ENCODE assay signal across 8 cellular contexts in genomic region chr6:42819803-42820508, GRCh38. TPM values are rescaled to one million over a fixed set of nuclear protein-coding genes. Genes with fewer than 3 reads are reported as not detected.
DNase-seq lines count a peak whose midpoint lies in the region; ATAC-seq, FAIRE-seq and TF ChIP-seq lines count a peak whose summit lies in the region.

No MANE protein-coding gene starts in this region.

- H3K27ac Mint-ChIP-seq in GM23338, result no peak overlapping the region

- H3K36me3 ChIP-seq in GM23338 (ENCODE audit: insufficient read depth) (peaks cover 10% of the 10 kb centered on the region), WERI-Rb-1 (peaks cover 23% of the 10 kb centered on the region), vagina (peaks cover 0 to 21% of the 10 kb centered on the region in 2 donors)

- H3K27me3 ChIP-seq in GM23338 (ENCODE audit: insufficient read depth) (no peaks in the 10 kb centered on the region), WERI-Rb-1 (ENCODE audit: insufficient read depth, low read depth, severe bottlenecking) (no peaks in the 10 kb centered on the region), vagina (no peaks in the 10 kb centered on the region)

- no peak for FAIRE-seq in A549 (lab: Jason Lieb, UNC)

- no peak overlapping the region; the same call in 2 of the 3 replicates for H3K4me3 Mint-ChIP-seq in GM23338

- 0 out of 2 replicates have a peak, but pooled peaks cover 4% of the 10 kb centered on the region for H4K20me1 ChIP-seq in GM23338 (replicated peaks; ENCODE audit: insufficient read depth)

- H3K4me3 ChIP-seq in A549 (no peak overlapping the region), GM23338 (no peak overlapping the region), WERI-Rb-1 (ENCODE audit: low read depth, low read length) (no peak overlapping the region), vagina (peak overlapping the region in 1 of 2 donors; percentile 41)

- H3K4me1 ChIP-seq in A549 (no peaks in the 10 kb centered on the region), GM23338 (ENCODE audit: insufficient read depth) (peaks cover 27% of the 10 kb centered on the region), vagina (peaks cover 17% of the 10 kb centered on the region)

- TF ChIP-seq POLR2A in A549 (IDR thresholded peaks at IDR 0.05; ENCODE audit: low read length), result no peak
- TF ChIP-seq POLR2A in vagina (IDR thresholded peaks at IDR 0.05), result no peak

- no peak for TF ChIP-seq RAD21 in A549 (conservative IDR thresholded peaks at IDR 0.05 in 1 of 2, IDR thresholded peaks at IDR 0.05 in 1 of 2)

- H3K9me3 ChIP-seq in A549 (no peaks in the 10 kb centered on the region), WERI-Rb-1 (ENCODE audit: severe bottlenecking) (no peaks in the 10 kb centered on the region), vagina (no peaks in the 10 kb centered on the region)

- TF ChIP-seq EP300 in A549 (IDR thresholded peaks at IDR 0.05), result no peak

- no peaks in the 10 kb centered on the region for H3K9me2 ChIP-seq in GM23338 (ENCODE audit: insufficient read depth)

- POLR2A ChIA-PET in A549 (lab: Yijun Ruan, JAX), result no interaction called here

- H3K4me1 Mint-ChIP-seq in GM23338, result peaks cover 31% of the 10 kb centered on the region

- no peak overlapping the region for H2AFZ ChIP-seq in GM23338

- ATAC-seq in A549 (peak; percentile 66 to 74; a peak in 3 of 6 replicates), GM23338 (peak; percentile 86), left lobe of liver (peak; percentile 79)

- WGBS in A549 (ENCODE audit: missing lambda C conversion rate), result 92% methylated on average over 3 of the region's 3 CpGs

- H3F3A ChIP-seq in GM23338 (replicated peaks; ENCODE audit: low read depth), result no peaks in the 10 kb centered on the region

- H3K27me3 Mint-ChIP-seq in GM23338 (ENCODE audit: insufficient read depth, low read depth, poor library complexity), result no peaks in the 10 kb centered on the region

- H3K27ac ChIP-seq in A549, result no peak overlapping the region
- H3K27ac ChIP-seq in GM23338 (ENCODE audit: low read depth), result peak overlapping the region; percentile 66; the same call in 1 of the 2 replicates
- H3K27ac ChIP-seq in WERI-Rb-1, result no peak overlapping the region
- peak overlapping the region; percentile 76 for H3K27ac ChIP-seq in vagina

- no peaks in the 10 kb centered on the region for H3K9me3 Mint-ChIP-seq in GM23338

- DNase-seq in A549 (ENCODE audit: low read depth in 1 of 2, low spot score in 1 of 2) (peak; percentile 9 to 37), GM23338 (ENCODE audit: low spot score) (peak; percentile 61), WERI-Rb-1 (no peak), left lobe of liver (ENCODE audit: low spot score) (no peak), vagina (ENCODE audit: extremely low spot score in 2 of 2) (no peak), RPMI8226 (no peak), NCI-H2227 treated with DMSO at 0.1 percent for 48 hours (lab: John Stamatoyannopoulos, UW) (no peak), mucosa of gallbladder (ENCODE audit: low spot score) (no peak)

- intact Hi-C loops in vagina (cut with DNase I), result loop anchor here (10.0 kb wide), 1 partner anchor 55 kb away; no protein-coding TSS in a partner anchor

- H3K79me2 ChIP-seq in GM23338 (replicated peaks; ENCODE audit: insufficient read depth), result no peaks in the 10 kb centered on the region

- TF ChIP-seq CTCF in A549 (IDR thresholded peaks at IDR 0.05) (no peak), GM23338 (conservative IDR thresholded peaks at IDR 0.05; ENCODE audit: low read depth in 2 of 2) (peak in 1 of 2 experiments; percentile 54; a peak in 3 of 4 replicates), WERI-Rb-1 (IDR thresholded peaks at IDR 0.05; ENCODE audit: low read depth, low read length) (peak; percentile 29; the same call in 1 of the 2 replicates), vagina (IDR thresholded peaks at IDR 0.05) (no peak)

- H3K4me2 ChIP-seq in A549 (no peak overlapping the region), GM23338 (0 out of 2 replicates have a peak overlapping the region, but pooled peaks have one; percentile 11)

- CTCF ChIA-PET in A549 (lab: Yijun Ruan, JAX), result interaction anchor here (0.5 kb wide), 2 partner anchors 48 to 407 kb away, joined by 3 to 4 read pairs; no protein-coding TSS in a partner anchor

- H3K36me3 Mint-ChIP-seq in GM23338 (ENCODE audit: low read depth), result peaks cover 5% of the 10 kb centered on the region; the same call in 2 of the 3 replicates

TF ChIP-seq in A549, 52 proteins besides CTCF, POLR2A, EP300 and RAD21:
- no peak for TF ChIP-seq JUNB (IDR thresholded peaks at IDR 0.05)
- no peak for TF ChIP-seq POLR2AphosphoS2 (conservative IDR thresholded peaks at IDR 0.05; ENCODE audit: low read length)

TF ChIP-seq in GM23338, 12 proteins besides CTCF, POLR2A, EP300 and RAD21:
- no peak for TF ChIP-seq ZNF114 (CRISPR knock-in tag; IDR thresholded peaks at IDR 0.05)
- TF ChIP-seq ETS1 (IDR thresholded peaks at IDR 0.05), result no peak
- no peak for TF ChIP-seq NANOG (IDR thresholded peaks at IDR 0.05; ENCODE audit: borderline replicate concordance)

RNA-seq across cellular contexts. Expression of gene BICRAL, which starts 38.1 kb away (rescaled TPM):
- polyA plus RNA-seq in A549 (2011; rRNA removed) (8.6 and 9.0 TPM in 2 replicates), A549 (2017; fragmentation: RNase III; extraction: RNeasy Plus Mini Kit Qiagen cat#74134 plus additional on column Dnase treatment) (2.9 to 3.5 TPM (median 3.3 TPM) in 3 replicates), GM23338 (2016; fragmentation: Nextera tagmentation; extraction: Ambion mirVana) (3.4 and 3.6 TPM in 2 replicates)
- 2.7 and 3.5 TPM in 2 replicates for polyA plus RNA-seq in A549 (2012; cell fraction: cytosol; rRNA removed)
- polyA plus RNA-seq in A549 (2012; cell fraction: nucleus; rRNA removed), result 2.6 and 2.9 TPM in 2 replicates
- 11.6 and 15.3 TPM in 2 replicates for polyA minus RNA-seq in A549 (2011; rRNA and poly(A)+ RNA removed)
- 11.0 and 11.7 TPM in 2 replicates for total RNA-seq in GM23338 (2014; rRNA removed; shearing (Covaris generic))
- total RNA-seq in left lobe of liver (5.4 TPM), vagina (19.2 TPM), mucosa of gallbladder (18.1 TPM)

RNA-seq across cellular contexts. Expression of gene RPL7L1, which starts 59.5 kb away (rescaled TPM):
- polyA plus RNA-seq in A549 (2011; rRNA removed), result 46.4 and 65.2 TPM in 2 replicates
- polyA plus RNA-seq in A549 (2012; cell fraction: cytosol; rRNA removed), result 21.5 and 25.9 TPM in 2 replicates
- 8.0 and 15.2 TPM in 2 replicates for polyA plus RNA-seq in A549 (2012; cell fraction: nucleus; rRNA removed)
- 82.5 to 101 TPM (median 84.1 TPM) in 3 replicates for polyA plus RNA-seq in A549 (2017; fragmentation: RNase III; extraction: RNeasy Plus Mini Kit Qiagen cat#74134 plus additional on column Dnase treatment)
- polyA minus RNA-seq in A549 (2011; rRNA and poly(A)+ RNA removed), result 30.5 and 31.1 TPM in 2 replicates
- total RNA-seq in GM23338 (2014; rRNA removed; shearing (Covaris generic)), result 109 and 124 TPM in 2 replicates
- 82.1 and 86.9 TPM in 2 replicates for polyA plus RNA-seq in GM23338 (2016; fragmentation: Nextera tagmentation; extraction: Ambion mirVana)
- total RNA-seq in left lobe of liver, result 40.1 TPM
- 55.7 TPM for total RNA-seq in vagina
- 61.1 TPM for total RNA-seq in mucosa of gallbladder

Comparison
In these comparisons a context has a peak if more than half of its experiments do, and no peak if none do; other contexts are left out.
1. DNase-seq: peak in A549 (2 of 2) and GM23338 (single experiment); none in WERI-Rb-1 (single experiment), left lobe of liver (single experiment), vagina (0 of 2), RPMI8226 (single experiment), NCI-H2227 treated with DMSO at 0.1 percent for 48 hours (single experiment) and mucosa of gallbladder (single experiment).
2. H3K27ac ChIP-seq: peak in GM23338 (single experiment) and vagina (single experiment); none in A549 (0 of 2) and WERI-Rb-1 (single experiment).
3. Peak in every context shown above with its lines, with median percentiles within 50 percentile points of each other: ATAC-seq.